ENCODE assay signal across 24 cellular contexts in genomic region chr7:81573128-81573527, GRCh38.
"Had no signal": no experiment of that assay in that cellular context is flagged by ENCODE, and none has a peak within 500 bp of the region (broad histone marks: within the 10 kb centered on the region; RNA-seq: fewer than 3 reads in every experiment).

No MANE protein-coding gene starts in this region.

- H3K4me3 Mint-ChIP-seq: activated B cell treated with CpG ODN at 0.5 μM for 24 hours; activated CD4-positive, alpha-beta T cell treated with anti-CD3 and anti-CD28 coated beads, Interleukin-2, amount 10 ng/mL, durations not matched to agents 24 days and 14 days; activated CD8-positive, alpha-beta memory T cell treated with anti-CD3 and anti-CD28 coated beads, Interleukin-2, amount 10 ng/mL, durations not matched to agents 7 days and 5 days; activated naive CD8-positive, alpha-beta T cell; activated T-cell treated with anti-CD3 and anti-CD28 coated beads, Interleukin-2, amount 50 U/mL, for 4 hours; T-helper 1 cell treated with Interleukin-12 subunit alpha and Interleukin-12 subunit beta and Interleukin-4 antibody, amounts not matched to agents 30 μg/mL and 1 μg/mL, for 36 hours had no signal

- H3K9me3 Mint-ChIP-seq: activated CD4-positive, alpha-beta T cell treated with anti-CD3 and anti-CD28 coated beads, Interleukin-2, amount 10 ng/mL, durations not matched to agents 24 days and 14 days; T-helper 1 cell treated with Interleukin-12 subunit alpha and Interleukin-12 subunit beta and Interleukin-4 antibody, amounts not matched to agents 30 μg/mL and 1 μg/mL, for 36 hours had no signal

- H3K4me1 Mint-ChIP-seq: activated B cell treated with CpG ODN at 0.5 μM for 24 hours; activated CD4-positive, alpha-beta T cell treated with anti-CD3 and anti-CD28 coated beads, Interleukin-2, amount 10 ng/mL, durations not matched to agents 24 days and 14 days; activated CD8-positive, alpha-beta memory T cell treated with anti-CD3 and anti-CD28 coated beads, Interleukin-2, amount 10 ng/mL, durations not matched to agents 7 days and 5 days had no signal

- H3K36me3 Mint-ChIP-seq: activated CD8-positive, alpha-beta memory T cell treated with anti-CD3 and anti-CD28 coated beads, Interleukin-2, amount 10 ng/mL, durations not matched to agents 7 days and 5 days; activated naive CD8-positive, alpha-beta T cell had no signal

- H3K9me3 ChIP-seq: SJCRH30 had no signal

- H3K27ac Mint-ChIP-seq: activated B cell treated with CpG ODN at 0.5 μM for 24 hours; activated CD4-positive, alpha-beta T cell treated with anti-CD3 and anti-CD28 coated beads, Interleukin-2, amount 10 ng/mL, durations not matched to agents 24 days and 14 days; activated CD8-positive, alpha-beta memory T cell treated with anti-CD3 and anti-CD28 coated beads, Interleukin-2, amount 10 ng/mL, durations not matched to agents 7 days and 5 days; activated naive CD8-positive, alpha-beta T cell; T-helper 1 cell treated with Interleukin-12 subunit alpha and Interleukin-12 subunit beta and Interleukin-4 antibody, amounts not matched to agents 30 μg/mL and 1 μg/mL, for 36 hours had no signal

- H3K4me1 ChIP-seq: SJCRH30 had no signal

- ATAC-seq: activated CD8-positive, alpha-beta memory T cell treated with anti-CD3 and anti-CD28 coated beads, Interleukin-2, amount 10 ng/mL, durations not matched to agents 7 days and 5 days; activated T-cell treated with anti-CD3 and anti-CD28 coated beads, Interleukin-2, amount 50 U/mL, for 4 hours; K562; Panc1 had no signal

- H3K4me3 ChIP-seq: K562, SJCRH30 had no signal

- H3K27me3 Mint-ChIP-seq: activated B cell treated with CpG ODN at 0.5 μM for 24 hours; activated CD4-positive, alpha-beta T cell treated with anti-CD3 and anti-CD28 coated beads, Interleukin-2, amount 10 ng/mL, durations not matched to agents 24 days and 14 days; activated CD8-positive, alpha-beta memory T cell treated with anti-CD3 and anti-CD28 coated beads, Interleukin-2, amount 10 ng/mL, durations not matched to agents 7 days and 5 days; activated naive CD8-positive, alpha-beta T cell had no signal

- DNase-seq: activated B cell treated with CpG ODN at 0.5 μM for 24 hours; activated CD4-positive, alpha-beta T cell treated with anti-CD3 and anti-CD28 coated beads for 1 hour; activated CD4-positive, alpha-beta T cell treated with anti-CD3 and anti-CD28 coated beads, Interleukin-2, amount 10 ng/mL, durations not matched to agents 24 days and 14 days; activated CD4-positive, alpha-beta T cell treated with anti-CD3 and anti-CD28 coated beads, Interleukin-2, amount 50 U/mL, for 48 hours; activated CD8-positive, alpha-beta memory T cell treated with anti-CD3 and anti-CD28 coated beads, Interleukin-2, amount 10 ng/mL, durations not matched to agents 7 days and 5 days; activated effector memory CD4-positive, alpha-beta T cell treated with anti-CD3 and anti-CD28 coated beads, Interleukin-2, amount 50 U/mL, for 16 hours; activated naive CD4-positive, alpha-beta T cell treated with Interleukin-2 at 50 U/mL for 16 hours; activated T-cell treated with anti-CD3 and anti-CD28 coated beads, Interleukin-2, amount 50 U/mL, for 4 hours; anterior cingulate cortex; central memory CD4-positive, alpha-beta T cell; NCI-H1092; NCI-H1417; NCI-H1930; NCI-H2171; NCI-H2227 treated with DMSO at 0.1 percent for 48 hours; NCI-H526; NCI-H774; Right ventricle myocardium superior; SJCRH30 had no signal

- H3K27me3 ChIP-seq: SJCRH30 had no signal

- H3K36me3 ChIP-seq: SJCRH30 had no signal

- H3K27ac ChIP-seq: RWPE1, SJCRH30 had no signal
